ENCODE assay signal across 8 cellular contexts in the genomic region with DNA sequence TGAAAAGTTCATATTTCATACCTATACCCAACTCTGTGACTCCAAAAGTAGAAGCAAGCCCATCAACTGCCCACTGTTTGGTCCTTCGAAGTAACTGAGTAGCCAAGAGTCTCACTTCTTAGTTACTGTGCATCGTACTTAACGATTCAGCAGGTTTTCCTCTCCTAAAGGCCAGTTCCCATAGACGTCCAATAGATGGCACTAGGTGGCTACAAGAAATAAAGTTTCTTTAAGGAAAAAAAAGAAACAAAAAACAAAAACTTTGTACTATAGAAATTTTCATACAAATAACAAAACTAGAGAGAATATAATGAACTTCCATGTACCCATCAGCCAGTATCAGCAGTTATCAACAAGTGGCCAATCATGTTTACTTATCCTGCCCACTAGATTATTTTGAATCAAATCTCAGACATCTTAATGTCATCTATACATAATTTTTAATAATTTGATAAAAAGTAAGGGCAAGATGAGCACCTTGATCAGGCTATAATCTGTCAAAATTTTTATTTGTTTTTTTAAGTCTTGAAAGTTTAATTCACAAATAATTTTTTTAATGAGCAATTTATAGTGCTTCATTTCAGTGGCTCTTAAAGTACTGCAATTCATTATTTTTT.
DNase-seq lines count a peak whose midpoint lies in the region; ATAC-seq, FAIRE-seq and TF ChIP-seq lines count a peak whose summit lies in the region.

No MANE protein-coding gene starts in this region.

- CTCF ChIA-PET in OCI-LY7 (lab: Charles Lee; ENCODE audit: unreplicated experiment): no interaction called here

- no peaks in the 10 kb centered on the region for H3K9me2 ChIP-seq in OCI-LY7 (ENCODE audit: insufficient read depth, low read length)

- POLR2A ChIA-PET in OCI-LY7 (lab: Charles Lee): no interaction called here

- no peaks in the 10 kb centered on the region for H3K27me3 ChIP-seq in cardiac muscle cell

- H4K20me1 ChIP-seq in OCI-LY7 (ENCODE audit: insufficient read depth, low read length): no peaks in the 10 kb centered on the region

- no peak overlapping the region for H3K4me2 ChIP-seq in OCI-LY7 (ENCODE audit: low read length)

- FAIRE-seq in endometrium (lab: Jason Lieb, UNC): peak; percentile 91

- H3K4me3 ChIP-seq in cardiac muscle cell (no peak overlapping the region), OCI-LY7 (ENCODE audit: low read depth, low read length, poor library complexity, severe bottlenecking) (no peak overlapping the region)

- H3K4me1 ChIP-seq in cardiac muscle cell (ENCODE audit: low read depth): peaks cover 6% of the 10 kb centered on the region
- H3K4me1 ChIP-seq in OCI-LY7 (ENCODE audit: insufficient read depth, low read length, poor library complexity, severe bottlenecking): no peaks in the 10 kb centered on the region

- peak; percentile 84 for TF ChIP-seq CTCF in cardiac muscle cell (IDR thresholded peaks at IDR 0.05; ENCODE audit: low read depth, low read length)
- peak; percentile 89 for TF ChIP-seq CTCF in OCI-LY7 (conservative IDR thresholded peaks at IDR 0.05; ENCODE audit: low read length)

- no TSS peak for BruUV-seq in OCI-LY7 (replicated peaks; lab: Mats Ljungman, UMichigan)

- DNase-seq in cardiac muscle cell (ENCODE audit: low read depth in 1 of 2, low spot score in 1 of 2): peak; percentile 66 to 84
- no peak for DNase-seq in Right ventricle myocardium superior
- peak; percentile 65 for DNase-seq in OCI-LY7 (ENCODE audit: low spot score)
- peak; percentile 67 for DNase-seq in myocyte (ENCODE audit: low read depth)
- DNase-seq in NCI-H187 (lab: John Stamatoyannopoulos, UW): no peak
- DNase-seq in stimulated activated CD8-positive, alpha-beta memory T cell treated with anti-CD3 and anti-CD28 coated beads, Interleukin-4, amount 100 ng/mL, for 48 hours: no peak

- H3K27ac ChIP-seq in cardiac muscle cell: no peak overlapping the region
- H3K27ac ChIP-seq in OCI-LY7 (ENCODE audit: low read depth, low read length, poor library complexity, severe bottlenecking): no peak overlapping the region

- H3K79me2 ChIP-seq in OCI-LY7 (ENCODE audit: insufficient read depth, low read depth, low read length): no peaks in the 10 kb centered on the region

- no peak overlapping the region for H2AFZ ChIP-seq in OCI-LY7 (ENCODE audit: low read length)

- H3K9me3 ChIP-seq in cardiac muscle cell (ENCODE audit: low read depth) (no peaks in the 10 kb centered on the region), OCI-LY7 (ENCODE audit: low read length) (no peaks in the 10 kb centered on the region)

- intact Hi-C loops in Right ventricle myocardium superior (cut with DNase I): no loop called here
- intact Hi-C loops in OCI-LY7 (cut with micrococcal nuclease; ENCODE audit: unreplicated experiment): loop anchor here (1.0 to 2.0 kb wide), 2 partner anchors 90 to 145 kb away; no protein-coding TSS in a partner anchor

- ATAC-seq in Right ventricle myocardium superior (ENCODE audit: poor library complexity) (no peak), HG03108 (IDR thresholded peaks at IDR 0.05; ENCODE audit: unreplicated experiment) (peak; percentile 58)

- H3K36me3 ChIP-seq in cardiac muscle cell (no peaks in the 10 kb centered on the region), OCI-LY7 (ENCODE audit: insufficient read depth, low read length) (no peaks in the 10 kb centered on the region)

Comparison
In these comparisons a context has a peak if more than half of its experiments do, and no peak if none do; other contexts are left out.
1. DNase-seq: peak in cardiac muscle cell (2 of 2), OCI-LY7 (single experiment) and myocyte (single experiment); none in Right ventricle myocardium superior (single experiment), NCI-H187 (0 of 2) and stimulated activated CD8-positive, alpha-beta memory T cell treated with anti-CD3 and anti-CD28 coated beads, Interleukin-4, amount 100 ng/mL, for 48 hours (single experiment).